ENCODE assay signal across 20 cellular contexts in the genomic region with DNA sequence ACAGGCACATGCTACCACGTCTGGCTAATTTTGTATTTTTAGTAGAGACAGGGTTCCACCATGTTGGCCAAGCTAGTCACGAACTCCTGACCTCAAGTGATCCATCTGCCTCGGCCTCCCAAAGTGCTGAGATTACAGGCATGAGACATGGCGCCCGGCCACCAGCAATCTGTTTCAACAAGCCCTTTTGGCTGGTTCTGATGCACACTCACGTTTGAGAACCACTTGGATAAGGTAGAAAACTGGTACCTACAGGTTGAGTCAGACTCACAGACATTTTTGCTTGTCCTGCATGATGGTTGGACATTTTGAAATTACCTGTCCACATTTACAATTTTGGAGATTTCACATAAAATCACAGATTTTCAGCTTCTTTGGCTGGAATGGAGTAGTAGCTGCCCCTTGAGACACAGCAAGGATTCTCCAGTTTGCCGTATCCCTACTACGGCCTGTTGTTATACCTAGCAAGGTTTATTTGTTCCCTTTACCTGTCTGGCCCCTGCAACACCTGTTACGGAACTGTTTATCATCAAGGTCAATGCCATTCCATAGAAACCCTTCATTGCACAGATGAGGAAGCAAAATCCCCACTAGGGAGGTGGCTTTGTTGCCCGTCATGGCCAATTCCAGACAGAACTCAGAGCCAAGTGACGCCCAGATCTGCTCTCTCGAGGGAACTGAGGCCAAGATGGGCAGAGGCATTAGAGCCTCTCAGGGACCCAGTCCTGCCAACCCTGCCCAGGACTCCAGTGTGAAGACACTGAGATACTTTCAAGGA. TPM values are rescaled to one million over a fixed set of nuclear protein-coding genes. Genes with fewer than 3 reads are reported as not detected.
DNase-seq lines count a peak whose midpoint lies in the region; ATAC-seq and TF ChIP-seq lines count a peak whose summit lies in the region.
"Had no signal": no experiment of that assay in that cellular context is flagged by ENCODE, and none has a peak within 500 bp of the region (broad histone marks: within the 10 kb centered on the region; RNA-seq: fewer than 3 reads in every experiment).

No MANE protein-coding gene starts in this region.

- H3K79me2 ChIP-seq in mammary epithelial cell (ENCODE audit: insufficient read depth, low read length) (no peaks in the 10 kb centered on the region), neural progenitor cell (ENCODE audit: low read depth) (no peaks in the 10 kb centered on the region)

- H2AFZ ChIP-seq in mammary epithelial cell (ENCODE audit: low read depth, low read length) (no peak overlapping the region), neural progenitor cell (replicated peaks) (no peak overlapping the region)

- 58% methylated on average over 12 of the region's 12 CpGs for WGBS in mammary epithelial cell (ENCODE audit: low coverage, missing lambda C conversion rate)

- POLR2A ChIA-PET in MCF 10A (lab: Yijun Ruan, JAX), result interaction anchor here (0.8 kb wide), 1 partner anchor 51 kb away, joined by 3 read pairs; no protein-coding TSS in a partner anchor

- peak; percentile 82 for DNase-seq in mammary epithelial cell
- DNase-seq in MCF 10A (ENCODE audit: unreplicated experiment), result no peak
- DNase-seq in epithelial cell of prostate (ENCODE audit: low read depth, low spot score), result peak; percentile 60
- DNase-seq in neural progenitor cell (ENCODE audit: low spot score), result no peak
- DNase-seq in activated CD4-positive, alpha-beta T cell treated with anti-CD3 and anti-CD28 coated beads, Interleukin-2, amount 10 ng/mL, durations not matched to agents 24 days and 14 days, result no peak
- no peak for DNase-seq in 8988T
- DNase-seq: CD4-positive, alpha-beta T cell; COR-L47; GOT3; HCEC 1CT; IMR-90; KG1; MM.1S; NCI-H2029; NCI-H446 treated with DMSO at 0.1 percent for 48 hours; NCI-H526; RPMI8226; SHP77 had no signal

- H3K9ac ChIP-seq in mammary epithelial cell (ENCODE audit: insufficient read depth, low read length) (no peak overlapping the region), neural progenitor cell (no peak overlapping the region)
- H3K9ac ChIP-seq: BLaER1 had no signal

- H3K4me3 ChIP-seq in mammary epithelial cell (replicated peaks in 1 of 3; ENCODE audit: insufficient read depth in 1 of 3, low read depth in 2 of 3, low read length in 3 of 3), result no peak overlapping the region
- no peak overlapping the region for H3K4me3 ChIP-seq in neural progenitor cell
- H3K4me3 ChIP-seq: BLaER1 had no signal

- peaks cover 34% of the 10 kb centered on the region for H3F3A ChIP-seq in neural progenitor cell (ENCODE audit: low read depth)

- no peaks in the 10 kb centered on the region for H3K9me3 Mint-ChIP-seq in MCF 10A (ENCODE audit: unreplicated experiment)
- H3K9me3 Mint-ChIP-seq in neural progenitor cell, result peaks cover 2% of the 10 kb centered on the region
- H3K9me3 Mint-ChIP-seq in activated CD4-positive, alpha-beta T cell treated with anti-CD3 and anti-CD28 coated beads, Interleukin-2, amount 10 ng/mL, durations not matched to agents 24 days and 14 days, result peaks cover 4% of the 10 kb centered on the region
- H3K9me3 Mint-ChIP-seq: CD4-positive, alpha-beta T cell had no signal

- H4K20me1 ChIP-seq in mammary epithelial cell (ENCODE audit: insufficient read depth, low read length) (no peaks in the 10 kb centered on the region), neural progenitor cell (ENCODE audit: low read depth) (no peaks in the 10 kb centered on the region)
- H4K20me1 ChIP-seq: BLaER1 had no signal

- H3K27ac Mint-ChIP-seq in MCF 10A (ENCODE audit: low read depth, unreplicated experiment), result no peak overlapping the region
- H3K27ac Mint-ChIP-seq in neural progenitor cell, result peak overlapping the region; percentile 77
- H3K27ac Mint-ChIP-seq in activated CD4-positive, alpha-beta T cell treated with anti-CD3 and anti-CD28 coated beads, Interleukin-2, amount 10 ng/mL, durations not matched to agents 24 days and 14 days, result no peak overlapping the region
- H3K27ac Mint-ChIP-seq: CD4-positive, alpha-beta T cell had no signal

- no peak for ATAC-seq in GM18858 (IDR thresholded peaks at IDR 0.05; ENCODE audit: unreplicated experiment)

- H3K4me1 ChIP-seq in mammary epithelial cell (ENCODE audit: insufficient read depth, low read length), result peaks cover 53% of the 10 kb centered on the region
- H3K4me1 ChIP-seq in neural progenitor cell, result peaks cover 36% of the 10 kb centered on the region

- H3K36me3 ChIP-seq in mammary epithelial cell (ENCODE audit: insufficient read depth, low read length) (no peaks in the 10 kb centered on the region), neural progenitor cell (no peaks in the 10 kb centered on the region)
- H3K36me3 ChIP-seq: BLaER1 had no signal

- peaks cover 19% of the 10 kb centered on the region for H3K4me1 Mint-ChIP-seq in MCF 10A (ENCODE audit: insufficient read depth, unreplicated experiment)
- H3K4me1 Mint-ChIP-seq in neural progenitor cell, result peaks cover 38% of the 10 kb centered on the region
- peaks cover 25% of the 10 kb centered on the region for H3K4me1 Mint-ChIP-seq in activated CD4-positive, alpha-beta T cell treated with anti-CD3 and anti-CD28 coated beads, Interleukin-2, amount 10 ng/mL, durations not matched to agents 24 days and 14 days

- H3K27ac ChIP-seq in mammary epithelial cell (ENCODE audit: insufficient read depth, low read depth, low read length), result no peak overlapping the region
- H3K27ac ChIP-seq in epithelial cell of prostate, result no peak overlapping the region
- H3K27ac ChIP-seq in neural progenitor cell, result peak overlapping the region; percentile 73
- H3K27ac ChIP-seq: BLaER1 had no signal

- CTCF ChIA-PET in mammary epithelial cell (lab: Charles Lee; ENCODE audit: low non-redundant PET) (no interaction called here), MCF 10A (lab: Yijun Ruan, JAX) (interaction anchor here (0.7 to 2.5 kb wide), 5 partner anchors 26 to 85 kb away, joined by 3 to 7 read pairs (median 3); no protein-coding TSS in a partner anchor)

- H3K27me3 ChIP-seq in mammary epithelial cell (ENCODE audit: insufficient read depth, low read length), result no peaks in the 10 kb centered on the region
- no peaks in the 10 kb centered on the region for H3K27me3 ChIP-seq in neural progenitor cell
- H3K27me3 ChIP-seq: BLaER1 had no signal

- H3K27me3 Mint-ChIP-seq in MCF 10A (ENCODE audit: insufficient read depth, unreplicated experiment) (peaks cover 4% of the 10 kb centered on the region), neural progenitor cell (ENCODE audit: insufficient read depth, low read depth) (peaks cover 4% of the 10 kb centered on the region)
- H3K27me3 Mint-ChIP-seq in activated CD4-positive, alpha-beta T cell treated with anti-CD3 and anti-CD28 coated beads, Interleukin-2, amount 10 ng/mL, durations not matched to agents 24 days and 14 days, result peaks cover 9% of the 10 kb centered on the region

- TF ChIP-seq CTCF in mammary epithelial cell (conservative IDR thresholded peaks at IDR 0.05 in 1 of 2, IDR thresholded peaks at IDR 0.05 in 1 of 2; ENCODE audit: extremely low read depth in 1 of 2, insufficient read depth in 1 of 2, low read depth in 1 of 2, low read length in 2 of 2) (no peak), MCF 10A (IDR thresholded peaks at IDR 0.05; ENCODE audit: unreplicated experiment) (no peak), neural progenitor cell (IDR thresholded peaks at IDR 0.05) (no peak)

- intact Hi-C loops in mammary epithelial cell (cut with micrococcal nuclease), result no loop called here
- intact Hi-C loops in MCF 10A (cut with micrococcal nuclease), result no loop called here
- intact Hi-C loops in activated CD4-positive, alpha-beta T cell treated with anti-CD3 and anti-CD28 coated beads, Interleukin-2, amount 10 ng/mL, durations not matched to agents 24 days and 14 days (cut with micrococcal nuclease), result no loop called here

- in situ Hi-C loops in mammary epithelial cell (cut with MboI; ENCODE audit: low sequenced_read_pairs in 2 of 2), result no loop called here

- dilution Hi-C loops in mammary epithelial cell (cut with HindIII; ENCODE audit: low sequenced_read_pairs), result no loop called here

- no TSS peak for BruUV-seq in mammary epithelial cell (replicated peaks; lab: Mats Ljungman, UMichigan)
- BruUV-seq in MCF 10A (replicated peaks; lab: Mats Ljungman, UMichigan), result no TSS peak

- H3K36me3 Mint-ChIP-seq in MCF 10A (ENCODE audit: insufficient read depth, unreplicated experiment) (no peaks in the 10 kb centered on the region), neural progenitor cell (no peaks in the 10 kb centered on the region)
- H3K36me3 Mint-ChIP-seq in activated CD4-positive, alpha-beta T cell treated with anti-CD3 and anti-CD28 coated beads, Interleukin-2, amount 10 ng/mL, durations not matched to agents 24 days and 14 days (ENCODE audit: low read depth), result peaks cover 5% of the 10 kb centered on the region

- H3K9me3 ChIP-seq in mammary epithelial cell (replicated peaks; ENCODE audit: insufficient read depth, low read length) (no peaks in the 10 kb centered on the region), neural progenitor cell (ENCODE audit: low read depth) (no peaks in the 10 kb centered on the region)
- H3K9me3 ChIP-seq: BLaER1 had no signal

- no peak overlapping the region for H3K4me2 ChIP-seq in mammary epithelial cell (ENCODE audit: insufficient read depth, low read depth, low read length)
- H3K4me2 ChIP-seq in neural progenitor cell, result peak overlapping the region; percentile 55

- H3K4me3 Mint-ChIP-seq in MCF 10A (ENCODE audit: unreplicated experiment) (no peak overlapping the region), neural progenitor cell (no peak overlapping the region)
- no peak overlapping the region for H3K4me3 Mint-ChIP-seq in activated CD4-positive, alpha-beta T cell treated with anti-CD3 and anti-CD28 coated beads, Interleukin-2, amount 10 ng/mL, durations not matched to agents 24 days and 14 days
- H3K4me3 Mint-ChIP-seq: CD4-positive, alpha-beta T cell had no signal

RNA-seq across cellular contexts. Expression of gene IGFBP2, which starts 31.4 kb away (rescaled TPM):
- total RNA-seq in mammary epithelial cell, result 1,000 to 10,000 TPM in 1 of 2 donors, 100 to 1,000 TPM in 1; 782 to 1,729 TPM
- 501 TPM for polyA plus RNA-seq in mammary epithelial cell
- polyA minus RNA-seq in mammary epithelial cell, result 221 TPM
- total RNA-seq in MCF 10A (2022), result 18.3 and 32.0 TPM in 2 replicates
- 371 and 935 TPM in 2 replicates for total RNA-seq in neural progenitor cell (ENCODE audit: low replicate concordance)
- 33.5 and 42.4 TPM in 2 replicates for total RNA-seq in activated CD4-positive, alpha-beta T cell treated with anti-CD3 and anti-CD28 coated beads, Interleukin-2, amount 10 ng/mL, durations not matched to agents 24 days and 14 days
- total RNA-seq: CD4-positive, alpha-beta T cell had no signal

Comparison
In these comparisons a context has a peak if more than half of its experiments do, and no peak if none do; other contexts are left out.
1. DNase-seq: peak in mammary epithelial cell (single experiment) and epithelial cell of prostate (single experiment); none in MCF 10A (single experiment), neural progenitor cell (single experiment), activated CD4-positive, alpha-beta T cell treated with anti-CD3 and anti-CD28 coated beads, Interleukin-2, amount 10 ng/mL, durations not matched to agents 24 days and 14 days (single experiment) and 8988T (single experiment).